Comparison of ENCODE assay signal across 8 cellular contexts in the genomic region with DNA sequence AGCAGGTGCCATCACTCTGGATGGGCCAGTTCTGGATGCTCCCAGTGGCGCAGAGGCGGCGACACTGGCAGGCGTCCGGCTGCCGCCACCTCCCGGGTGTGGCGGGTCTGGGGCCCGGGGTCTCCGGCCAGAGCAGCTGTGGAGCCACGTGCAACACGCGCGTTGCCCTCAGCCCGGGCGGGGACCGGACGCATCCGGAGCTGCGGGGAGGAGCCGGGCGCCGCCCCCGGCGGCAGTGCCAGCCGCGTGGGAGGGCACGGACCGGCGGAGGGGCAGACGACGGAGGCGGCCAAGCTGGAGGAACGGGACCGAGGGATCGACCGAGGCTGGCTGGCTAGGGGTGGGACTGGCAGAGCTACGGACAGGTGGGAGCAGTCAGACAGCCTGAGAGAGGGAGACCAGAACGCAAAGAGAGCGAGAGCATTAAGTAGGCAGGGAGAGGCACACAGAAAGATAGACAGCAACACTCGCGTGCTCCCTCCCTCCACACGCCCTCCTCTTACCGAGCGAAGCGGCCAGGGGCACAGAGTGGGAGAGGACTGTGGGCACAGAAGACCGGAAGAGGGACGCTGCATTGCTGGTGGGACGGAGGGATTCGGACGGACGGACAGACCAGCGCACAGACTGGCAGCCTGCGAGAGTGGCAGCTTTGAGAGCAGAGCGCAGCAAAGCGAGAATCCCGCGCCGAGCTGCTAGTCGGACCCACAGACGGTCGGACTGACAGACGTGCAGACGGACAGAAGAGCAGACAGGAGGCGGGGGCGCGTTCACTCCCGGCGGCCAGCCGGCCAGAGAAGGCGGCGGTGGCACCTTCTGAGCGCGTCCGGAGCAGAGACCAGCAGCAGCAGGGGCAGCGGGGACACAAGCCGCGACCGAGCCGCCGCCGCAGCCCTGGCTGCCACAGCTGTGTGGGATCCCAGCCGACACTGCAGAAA. TPM values are rescaled to one million over a fixed set of nuclear protein-coding genes. Genes with fewer than 3 reads are reported as not detected.
A peak's percentile ranks its signal among the peaks of the same experiment; 100 is the strongest.
DNase-seq lines count a peak whose midpoint lies in the region; ATAC-seq lines count a peak whose summit lies in the region.

A gene (plus strand): TSS at position 275 of the 935 bp plus-strand sequence. CDS start 42,227 bp downstream, outside the sequence.

- peaks cover 17% of the 10 kb centered on the region for H3K4me1 Mint-ChIP-seq in stimulated activated naive CD8-positive, alpha-beta T cell treated with anti-CD3 and anti-CD28 coated beads, Interleukin-15, amount 100 ng/mL, for 72 hours

- peaks cover 44% of the 10 kb centered on the region for H3K27me3 Mint-ChIP-seq in stimulated activated naive CD8-positive, alpha-beta T cell treated with anti-CD3 and anti-CD28 coated beads, Interleukin-15, amount 100 ng/mL, for 72 hours

- peak within 1 kb of the TSS in 1 of 2 donors; percentile 74 for H3K27ac Mint-ChIP-seq in stimulated activated naive CD8-positive, alpha-beta T cell treated with anti-CD3 and anti-CD28 coated beads, Interleukin-15, amount 100 ng/mL, for 72 hours

- H3K9me3 Mint-ChIP-seq in stimulated activated naive CD8-positive, alpha-beta T cell treated with anti-CD3 and anti-CD28 coated beads, Interleukin-15, amount 100 ng/mL, for 72 hours = no peaks in the 10 kb centered on the region

- peak; percentile 69 for ATAC-seq in stimulated activated naive CD8-positive, alpha-beta T cell treated with anti-CD3 and anti-CD28 coated beads, Interleukin-15, amount 100 ng/mL, for 72 hours
- no peak for ATAC-seq in HG03469 (IDR thresholded peaks at IDR 0.05; ENCODE audit: unreplicated experiment)

- peak within 1 kb of the TSS; percentile 93 for H3K27ac ChIP-seq in caudate nucleus (ENCODE audit: low read depth, low read length)

- peak; percentile 29 for DNase-seq in activated CD4-positive, CD25-positive, alpha-beta regulatory T cell treated with anti-CD3 and anti-CD28 coated beads, Interleukin-2, amount 50 U/mL, for 72 hours
- no peak for DNase-seq in activated CD4-positive, CD25-positive, alpha-beta regulatory T cell (lab: John Stamatoyannopoulos, UW)
- DNase-seq in NAMALWA (ENCODE audit: low spot score) (peak; percentile 66), caudate nucleus (lab: John Stamatoyannopoulos, UW) (peak in 54 of 61 donors; percentile 13 to 88 (median 72)), kidney glomerular epithelial cell (lab: John Stamatoyannopoulos, UW) (peak; percentile 37), HT-29 (ENCODE audit: low spot score) (no peak)
- peak; percentile 9 to 16 for DNase-seq in stimulated activated naive CD8-positive, alpha-beta T cell treated with anti-CD3 and anti-CD28 coated beads, Interleukin-15, amount 100 ng/mL, for 72 hours

- H3K4me3 Mint-ChIP-seq in stimulated activated naive CD8-positive, alpha-beta T cell treated with anti-CD3 and anti-CD28 coated beads, Interleukin-15, amount 100 ng/mL, for 72 hours = peak within 1 kb of the TSS; percentile 74 to 76

RNA-seq across cellular contexts. Expression of the gene that starts here (rescaled TPM):
- not detected in 2 replicates for total RNA-seq in HT-29 (2014; rRNA removed; shearing (Covaris generic))

Comparison
In these comparisons a context has a peak if more than half of its experiments do, and no peak if none do; other contexts are left out.
1. DNase-seq: peak in activated CD4-positive, CD25-positive, alpha-beta regulatory T cell treated with anti-CD3 and anti-CD28 coated beads, Interleukin-2, amount 50 U/mL, for 72 hours (single experiment), NAMALWA (single experiment), caudate nucleus (54 of 61), kidney glomerular epithelial cell (single experiment) and stimulated activated naive CD8-positive, alpha-beta T cell treated with anti-CD3 and anti-CD28 coated beads, Interleukin-15, amount 100 ng/mL, for 72 hours (2 of 2); none in activated CD4-positive, CD25-positive, alpha-beta regulatory T cell (0 of 4) and HT-29 (single experiment).